17 cellular contexts compared by ENCODE assay signal in the genomic region with DNA sequence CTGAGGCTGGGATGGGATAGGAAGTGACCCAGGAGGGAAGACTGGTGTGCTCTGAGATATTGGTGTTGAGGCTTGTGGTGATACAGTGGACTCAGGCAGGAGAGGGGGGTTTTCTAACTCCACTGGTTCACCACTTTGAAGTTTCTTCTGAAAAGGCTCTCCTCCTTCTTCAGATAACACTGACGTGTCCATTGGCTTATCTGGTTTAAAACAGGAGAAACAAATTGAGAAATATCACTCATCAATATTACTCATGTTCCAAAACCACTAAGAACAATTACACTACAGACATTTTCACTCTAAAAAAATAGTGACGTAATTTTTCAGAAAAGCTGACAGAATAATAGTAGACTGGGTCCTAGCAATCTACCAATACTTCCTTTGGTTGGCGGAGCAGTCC. TPM values are rescaled to one million over a fixed set of nuclear protein-coding genes. Genes with fewer than 3 reads are reported as not detected.
DNase-seq lines count a peak whose midpoint lies in the region; ATAC-seq and TF ChIP-seq lines count a peak whose summit lies in the region.
"Had no signal": no experiment of that assay in that cellular context is flagged by ENCODE, and none has a peak within 500 bp of the region (broad histone marks: within the 10 kb centered on the region; RNA-seq: fewer than 3 reads in every experiment).

No MANE protein-coding gene starts in this region.

- CTCF ChIA-PET in T-cell (lab: Charles Lee): interaction anchor here in 1 of 2 donors (0.7 kb wide), 1 partner anchor 1383 kb away, joined by 3 read pairs; no protein-coding TSS in a partner anchor

- peaks cover 40% of the 10 kb centered on the region for H3K36me3 Mint-ChIP-seq in HFFc6 (ENCODE audit: low read depth)
- H3K36me3 Mint-ChIP-seq in T-cell: peaks cover 63% of the 10 kb centered on the region

- no peak overlapping the region for H3K4me3 ChIP-seq in AG10803 (ENCODE audit: low read length)
- H3K4me3 ChIP-seq in fibroblast of the aortic adventitia (ENCODE audit: low read depth, low read length): no peak overlapping the region
- no peak overlapping the region for H3K4me3 ChIP-seq in SJCRH30
- H3K4me3 ChIP-seq: cardiac muscle cell, thyroid gland had no signal

- H3K27me3 ChIP-seq in SJCRH30: no peaks in the 10 kb centered on the region
- H3K27me3 ChIP-seq: cardiac muscle cell, thyroid gland had no signal

- TF ChIP-seq CTCF in AG10803 (conservative IDR thresholded peaks at IDR 0.05; ENCODE audit: low read length) (no peak), HFFc6 (IDR thresholded peaks at IDR 0.05) (no peak), fibroblast of the aortic adventitia (IDR thresholded peaks at IDR 0.05; ENCODE audit: insufficient read depth, low read length) (no peak)

- POLR2A ChIA-PET in T-cell (lab: Charles Lee): interaction anchor here in 1 of 2 donors (1.0 kb wide), 1 partner anchor 41 kb away, joined by 3 read pairs; no protein-coding TSS in a partner anchor

- H3K4me1 Mint-ChIP-seq in HFFc6 (ENCODE audit: low read depth) (peaks cover 42% of the 10 kb centered on the region), T-cell (no peaks in the 10 kb centered on the region)

- H3K27me3 Mint-ChIP-seq in HFFc6 (ENCODE audit: insufficient read depth) (no peaks in the 10 kb centered on the region), T-cell (no peaks in the 10 kb centered on the region)

- H3K27ac ChIP-seq in SJCRH30: no peak overlapping the region
- H3K27ac ChIP-seq: cardiac muscle cell, thyroid gland had no signal

- DNase-seq in AG10803 (ENCODE audit: low read depth) (peak; percentile 18), HFFc6 (no peak), amniotic epithelial cell (ENCODE audit: low read depth) (peak; percentile 92), fibroblast of the aortic adventitia (ENCODE audit: low read depth) (peak; percentile 79), NOMO-1 treated with DMSO at 0.1 percent for 48 hours (lab: John Stamatoyannopoulos, UW; ENCODE audit: unreplicated experiment) (no peak), SJCRH30 (no peak), T-cell (no peak)
- DNase-seq: activated naive CD4-positive, alpha-beta T cell; effector memory CD4-positive, alpha-beta T cell; NCI-H1092; NCI-H748 treated with DMSO at 0.1 percent for 48 hours; small intestine; stimulated activated CD4-positive, alpha-beta T cell treated with anti-CD3 and anti-CD28 coated beads, Interleukin-4, amount 100 ng/mL, for 4 hours; thyroid gland had no signal

- H3K27ac Mint-ChIP-seq in HFFc6 (peak overlapping the region; percentile 53; the same call in 1 of the 2 replicates), T-cell (no peak overlapping the region)

- no peaks in the 10 kb centered on the region for H3K4me1 ChIP-seq in SJCRH30
- H3K4me1 ChIP-seq: thyroid gland had no signal

- H3K36me3 ChIP-seq in SJCRH30: peaks cover 50% of the 10 kb centered on the region

- H3K9me3 Mint-ChIP-seq in HFFc6 (no peaks in the 10 kb centered on the region), T-cell (no peaks in the 10 kb centered on the region)

- H3K9me3 ChIP-seq in SJCRH30 (replicated peaks): no peaks in the 10 kb centered on the region
- H3K9me3 ChIP-seq: thyroid gland had no signal

- no peak for ATAC-seq in SK-N-SH treated with all-trans-retinoic acid at 6 μM for 48 hours
- ATAC-seq in T-cell (replicated peaks in 1 of 4): no peak
- ATAC-seq: HCT116 had no signal

- no peak overlapping the region for H3K4me3 Mint-ChIP-seq in HFFc6
- no peak overlapping the region for H3K4me3 Mint-ChIP-seq in T-cell

TF ChIP-seq in SK-N-SH treated with all-trans-retinoic acid at 6 μM for 48 hours, 23 proteins besides CTCF, POLR2A, EP300 and RAD21:
- no peak for TF ChIP-seq OSR1 (CRISPR knock-in tag; IDR thresholded peaks at IDR 0.05)
- TF ChIP-seq ZNF565 (CRISPR knock-in tag; conservative IDR thresholded peaks at IDR 0.05; ENCODE audit: low read depth): no peak
- TF ChIP-seq ZFP3 (CRISPR knock-in tag; IDR thresholded peaks at IDR 0.05): no peak
- TF ChIP-seq ZC3H10 (CRISPR knock-in tag; IDR thresholded peaks at IDR 0.05): no peak
- TF ChIP-seq RARB (CRISPR knock-in tag; IDR thresholded peaks at IDR 0.05): no peak
- no peak for TF ChIP-seq BACH2 (CRISPR knock-in tag; IDR thresholded peaks at IDR 0.05; ENCODE audit: borderline replicate concordance)
- TF ChIP-seq ARNTL (CRISPR knock-in tag; IDR thresholded peaks at IDR 0.05; ENCODE audit: borderline replicate concordance, low read depth): no peak
- no peak for TF ChIP-seq ISL1 (CRISPR knock-in tag; IDR thresholded peaks at IDR 0.05)
- TF ChIP-seq CREB5 (CRISPR knock-in tag; IDR thresholded peaks at IDR 0.05; ENCODE audit: low read depth): no peak
- no peak for TF ChIP-seq POU6F1 (CRISPR knock-in tag; IDR thresholded peaks at IDR 0.05; ENCODE audit: borderline replicate concordance, low read depth)
- TF ChIP-seq, protein P1, sequence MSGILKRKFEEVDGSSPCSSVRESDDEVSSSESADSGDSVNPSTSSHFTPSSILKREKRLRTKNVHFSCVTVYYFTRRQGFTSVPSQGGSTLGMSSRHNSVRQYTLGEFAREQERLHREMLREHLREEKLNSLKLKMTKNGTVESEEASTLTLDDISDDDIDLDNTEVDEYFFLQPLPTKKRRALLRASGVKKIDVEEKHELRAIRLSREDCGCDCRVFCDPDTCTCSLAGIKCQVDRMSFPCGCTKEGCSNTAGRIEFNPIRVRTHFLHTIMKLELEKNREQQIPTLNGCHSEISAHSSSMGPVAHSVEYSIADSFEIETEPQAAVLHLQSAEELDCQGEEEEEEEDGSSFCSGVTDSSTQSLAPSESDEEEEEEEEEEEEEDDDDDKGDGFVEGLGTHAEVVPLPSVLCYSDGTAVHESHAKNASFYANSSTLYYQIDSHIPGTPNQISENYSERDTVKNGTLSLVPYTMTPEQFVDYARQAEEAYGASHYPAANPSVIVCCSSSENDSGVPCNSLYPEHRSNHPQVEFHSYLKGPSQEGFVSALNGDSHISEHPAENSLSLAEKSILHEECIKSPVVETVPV (CRISPR knock-in tag; IDR thresholded peaks at IDR 0.05): no peak
TF ChIP-seq in SK-N-SH treated with all-trans-retinoic acid at 6 μM for 48 hours: peak in this region for 0.

RNA-seq across cellular contexts. Expression of gene TP53BP1, which starts 23.1 kb away (rescaled TPM):
- total RNA-seq in HFFc6 (2021; fragmentation: NEBNext Ultra II Directional; extraction: Animal tissue kit (Norgen Biotek cat#: 25700)): 10 to 100 TPM; 44.7 to 49.5 (median 46.4) TPM
- total RNA-seq in fibroblast of the aortic adventitia (ENCODE audit: low replicate concordance) (71.9 and 106 TPM in 2 replicates), T-cell (10 to 100 TPM; 26.8 to 41.8 (median 35.1) TPM)
- 44.1 and 44.6 TPM in 2 replicates for total RNA-seq in SJCRH30 (2014; rRNA removed; shearing (Covaris generic))

RNA-seq across cellular contexts. Expression of gene MAP1A, which starts 47.5 kb away (rescaled TPM):
- total RNA-seq in HFFc6 (2021; fragmentation: NEBNext Ultra II Directional; extraction: Animal tissue kit (Norgen Biotek cat#: 25700)): 100 to 1,000 TPM; 136 to 174 (median 169) TPM
- 43.9 and 108 TPM in 2 replicates for total RNA-seq in fibroblast of the aortic adventitia (ENCODE audit: low replicate concordance)
- total RNA-seq in SJCRH30 (2014; rRNA removed; shearing (Covaris generic)): 10.1 and 10.3 TPM in 2 replicates
- total RNA-seq in T-cell: 1 to 10 TPM; 1.4 to 4.2 (median 2.3) TPM

Comparison
In these comparisons a context has a peak if more than half of its experiments do, and no peak if none do; other contexts are left out.
1. DNase-seq: peak in AG10803 (single experiment), amniotic epithelial cell (single experiment) and fibroblast of the aortic adventitia (single experiment); none in HFFc6 (single experiment), NOMO-1 treated with DMSO at 0.1 percent for 48 hours (single experiment), SJCRH30 (0 of 2) and T-cell (0 of 34).